25 cellular contexts compared by ENCODE assay signal in genomic region chr2:65392609-65393008, GRCh38.
"Had no signal": no experiment of that assay in that cellular context is flagged by ENCODE, and none has a peak within 500 bp of the region (broad histone marks: within the 10 kb centered on the region; RNA-seq: fewer than 3 reads in every experiment).

No MANE protein-coding gene starts in this region.

- H3K36me3 ChIP-seq: brain microvascular endothelial cell, gastroesophageal sphincter, heart right ventricle, ovary, transverse colon, uterus, WERI-Rb-1 had no signal

- H3K27ac ChIP-seq: brain microvascular endothelial cell, gastroesophageal sphincter, heart right ventricle, ovary, psoas muscle, skin epidermis, transverse colon, uterus, WERI-Rb-1 had no signal

- FAIRE-seq: colon had no signal

- H3K4me3 ChIP-seq: dorsolateral prefrontal cortex, gastroesophageal sphincter, heart right ventricle, ovary, psoas muscle, skin epidermis, transverse colon, uterus had no signal

- H3K9me3 ChIP-seq: gastroesophageal sphincter, heart right ventricle, ovary, psoas muscle, transverse colon, uterus had no signal

- DNase-seq: activated CD4-positive, alpha-beta T cell treated with anti-CD3 and anti-CD28 coated beads for 1 hour; activated CD4-positive, alpha-beta T cell treated with anti-CD3 and anti-CD28 coated beads, Interleukin-2, amount 50 U/mL, for 48 hours; activated naive CD8-positive, alpha-beta T cell treated with anti-CD3 and anti-CD28 coated beads for 36 hours; activated T-cell treated with anti-CD3 and anti-CD28 coated beads for 4 hours; brain microvascular endothelial cell; central memory CD4-positive, alpha-beta T cell; endodermal cell; erythroblast; heart right ventricle; left ventricle myocardium superior; mesenchymal stem cell; naive thymus-derived CD8-positive, alpha-beta T cell; ovary; psoas muscle; right cardiac atrium; stimulated activated CD4-positive, alpha-beta T cell treated with anti-CD3 and anti-CD28 coated beads, Interleukin-15, amount 100 ng/mL, for 24 hours; stimulated activated CD4-positive, alpha-beta T cell treated with anti-CD3 and anti-CD28 coated beads, Interleukin-2, amount 100 ng/mL, for 48 hours; T1000; transverse colon; uterus; WERI-Rb-1 had no signal

- H3K27me3 ChIP-seq: brain microvascular endothelial cell, dorsolateral prefrontal cortex, gastroesophageal sphincter, heart right ventricle, ovary, transverse colon, uterus had no signal

- ATAC-seq: gastroesophageal sphincter; heart right ventricle; left ventricle myocardium superior; naive thymus-derived CD8-positive, alpha-beta T cell; psoas muscle; right cardiac atrium had no signal
